34 cellular contexts compared by ENCODE assay signal in genomic region chr7:126819197-126819484, GRCh38.
"Had no signal": no experiment of that assay in that cellular context is flagged by ENCODE, and none has a peak within 500 bp of the region (broad histone marks: within the 10 kb centered on the region; RNA-seq: fewer than 3 reads in every experiment).

No MANE protein-coding gene starts in this region.

- H3K36me3 ChIP-seq: MG63 had no signal

- H3K27me3 ChIP-seq: MG63 had no signal

- H3K9me3 ChIP-seq: MG63 had no signal

- H3K4me3 ChIP-seq: MG63 had no signal

- DNase-seq: Karpas-422, Kasumi-1, MG63, MM.1S, MV-4-11, NCI-H1048, NCI-H1092, NCI-H1092 treated with DMSO at 0.1 percent for 48 hours, NCI-H1105, NCI-H1105 treated with DMSO at 0.1 percent for 48 hours, NCI-H1417, NCI-H1417 treated with DMSO at 0.1 percent for 48 hours, NCI-H1436, NCI-H1436 treated with DMSO at 0.1 percent for 48 hours, NCI-H146, NCI-H1694, NCI-H1694 treated with DMSO at 0.1 percent for 48 hours, NCI-H187, NCI-H187 treated with DMSO at 0.1 percent for 48 hours, NCI-H1930, NCI-H2029, NCI-H2029 treated with DMSO at 0.1 percent for 48 hours, NCI-H2081, NCI-H2081 treated with DMSO at 0.1 percent for 48 hours, NCI-H2107, NCI-H2171, NCI-H2171 treated with DMSO at 0.1 percent for 48 hours, NCI-H2227 treated with DMSO at 0.1 percent for 48 hours, NCI-H226, NCI-H345, NCI-H446, NCI-H446 treated with DMSO at 0.1 percent for 48 hours, NCI-H510A, NCI-H510A treated with DMSO at 0.1 percent for 48 hours had no signal
